In the genomic region with DNA sequence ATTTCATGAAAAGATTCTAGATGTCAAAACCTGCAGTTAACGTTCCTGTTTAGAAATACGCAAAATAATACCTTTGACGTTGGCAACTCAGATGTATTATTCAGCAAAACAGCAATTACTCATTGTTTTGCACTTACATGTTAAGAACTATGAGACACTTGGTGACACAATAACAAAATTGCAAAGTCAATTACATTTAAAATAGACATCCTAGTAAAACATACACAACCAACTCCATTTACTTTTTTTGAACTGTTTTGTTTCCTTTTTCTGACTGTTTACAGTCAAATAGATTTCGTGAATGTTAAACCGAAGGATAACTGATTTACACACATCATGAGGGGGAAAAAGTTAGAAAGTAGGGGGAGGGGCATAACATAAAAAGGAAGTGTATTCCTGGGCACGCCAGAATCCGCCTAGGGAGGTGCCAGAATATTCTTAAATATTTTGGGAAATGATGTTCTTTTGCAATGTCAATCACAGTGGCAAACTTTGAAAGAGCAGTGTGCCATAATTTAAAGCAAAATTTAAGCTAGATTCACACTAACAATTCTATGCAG, we compare ENCODE assay signal across 17 cellular contexts.
DNase-seq lines count a peak whose midpoint lies in the region; ATAC-seq and TF ChIP-seq lines count a peak whose summit lies in the region.
"Had no signal": no experiment of that assay in that cellular context is flagged by ENCODE, and none has a peak within 500 bp of the region (broad histone marks: within the 10 kb centered on the region; RNA-seq: fewer than 3 reads in every experiment).

No MANE protein-coding gene starts in this region.

- no peak for ATAC-seq in GM18907 (IDR thresholded peaks at IDR 0.05; ENCODE audit: unreplicated experiment)
- no peak for ATAC-seq in GM21529 (IDR thresholded peaks at IDR 0.05; ENCODE audit: unreplicated experiment)
- ATAC-seq: Right ventricle myocardium inferior had no signal

- H3K4me3 ChIP-seq in NB4 (ENCODE audit: low read depth, low read length) (no peak overlapping the region), astrocyte of the spinal cord (ENCODE audit: low read depth, low read length) (no peak overlapping the region), epithelial cell of esophagus (ENCODE audit: low read length) (no peak overlapping the region)
- H3K4me3 ChIP-seq: BLaER1 treated with 17β-estradiol and CSF1 and Interleukin-3, amounts not matched to agents 10 nM and 100 nM had no signal

- no peak for TF ChIP-seq POLR2A in NB4 (IDR thresholded peaks at IDR 0.05; ENCODE audit: extremely low read depth, insufficient read length)

- intact Hi-C loops in cardiac septum (cut with DNase I): no loop called here

- DNase-seq in G401 (ENCODE audit: low spot score) (peak; percentile 32), NB4 (ENCODE audit: low read depth) (peak; percentile 25), astrocyte of the spinal cord (ENCODE audit: low read depth, low spot score) (peak; percentile 33), epithelial cell of esophagus (ENCODE audit: low read depth) (peak; percentile 21), cardiac septum (ENCODE audit: low spot score) (no peak), HuH-7.5 (ENCODE audit: low spot score) (no peak)
- DNase-seq: HFFc6, Kasumi-1, MV-4-11, NCI-H146, NCI-H2081 treated with DMSO at 0.1 percent for 48 hours, NCI-H748 treated with DMSO at 0.1 percent for 48 hours, SK-N-SH had no signal

- TF ChIP-seq CTCF in NB4 (IDR thresholded peaks at IDR 0.05; ENCODE audit: low read depth, low read length): no peak
- TF ChIP-seq CTCF in astrocyte of the spinal cord (IDR thresholded peaks at IDR 0.05; ENCODE audit: low read depth, low read length): no peak
- TF ChIP-seq CTCF in epithelial cell of esophagus (IDR thresholded peaks at IDR 0.05; ENCODE audit: insufficient read depth, low read depth, low read length, missing control alignments): no peak

- in situ Hi-C loops in G401 (cut with HindIII; ENCODE audit: low sequenced_read_pairs) (no loop called here), astrocyte of the spinal cord (cut with HindIII; ENCODE audit: low sequenced_read_pairs) (loop anchor here (10.0 kb wide), 1 partner anchor 878 kb away; no protein-coding TSS in a partner anchor)

Comparison
In these comparisons a context has a peak if more than half of its experiments do, and no peak if none do; other contexts are left out.
1. DNase-seq: peak in G401 (single experiment), NB4 (single experiment), astrocyte of the spinal cord (single experiment) and epithelial cell of esophagus (single experiment); none in cardiac septum (single experiment) and HuH-7.5 (single experiment).